In the genomic region with DNA sequence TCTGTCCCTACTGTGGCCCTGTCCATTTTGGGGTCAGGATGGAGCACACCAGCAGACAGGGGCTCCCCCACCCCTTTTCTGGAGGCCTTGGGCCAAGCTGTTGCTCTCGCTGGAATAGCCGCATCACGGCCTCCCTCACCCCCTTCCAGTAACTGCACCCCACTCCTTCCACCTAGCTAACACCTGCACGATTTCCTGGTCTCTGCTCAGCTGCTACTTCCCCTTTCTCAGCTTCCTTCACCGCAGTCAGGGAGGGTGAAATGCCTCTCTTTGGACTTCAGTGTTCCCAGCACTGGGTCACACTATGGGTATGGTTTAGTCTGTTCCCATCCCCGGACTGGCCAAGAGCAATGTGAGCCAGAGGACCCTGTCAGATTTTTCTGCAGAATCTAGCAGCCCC, we compare ENCODE assay signal across 12 cellular contexts.
A peak's percentile ranks its signal among the peaks of the same experiment; 100 is the strongest.
DNase-seq lines count a peak whose midpoint lies in the region; ATAC-seq and TF ChIP-seq lines count a peak whose summit lies in the region.
"Had no signal": no experiment of that assay in that cellular context is flagged by ENCODE, and none has a peak within 500 bp of the region (broad histone marks: within the 10 kb centered on the region; RNA-seq: fewer than 3 reads in every experiment).

No MANE protein-coding gene starts in this region.

- no peak overlapping the region for H4K8ac ChIP-seq in mesendoderm (ENCODE audit: low read depth, low read length)

- TF ChIP-seq CTCF in HFFc6 (IDR thresholded peaks at IDR 0.05) (no peak), foreskin keratinocyte (conservative IDR thresholded peaks at IDR 0.05) (no peak)

- peak; percentile 2 for DNase-seq in SKM-1 treated with dmso at 0.1 percent for 144 hours (lab: John Stamatoyannopoulos, UW; ENCODE audit: unreplicated experiment)
- DNase-seq in SKM-1 (lab: John Stamatoyannopoulos, UW; ENCODE audit: unreplicated experiment), result no peak
- DNase-seq in sciatic nerve (ENCODE audit: low spot score), result no peak
- no peak for DNase-seq in mesendoderm
- DNase-seq in HFFc6, result no peak
- DNase-seq in foreskin keratinocyte, result no peak
- DNase-seq: activated T-cell treated with anti-CD3 and anti-CD28 coated beads for 4 hours; pancreas; stimulated activated CD4-positive, alpha-beta T cell treated with anti-CD3 and anti-CD28 coated beads, Interleukin-1b, Interleukin-23, amount 100 ng/mL, for 48 hours had no signal

- no peaks in the 10 kb centered on the region for H3K79me1 ChIP-seq in mesendoderm (ENCODE audit: low read length)

- H3K4me1 ChIP-seq in mesendoderm (ENCODE audit: control insufficient read depth, low read depth, low read length) (no peaks in the 10 kb centered on the region), foreskin keratinocyte (no peaks in the 10 kb centered on the region)
- H3K4me1 ChIP-seq: pancreas had no signal

- no peak overlapping the region for H3K18ac ChIP-seq in mesendoderm (ENCODE audit: low read length)

- H3K4me3 ChIP-seq in mesendoderm (ENCODE audit: low read length), result no peak overlapping the region
- H3K4me3 ChIP-seq: pancreas had no signal

- ATAC-seq in GM21825 (IDR thresholded peaks at IDR 0.05; ENCODE audit: unreplicated experiment) (peak; percentile 87), HG03439 (IDR thresholded peaks at IDR 0.05; ENCODE audit: unreplicated experiment) (peak; percentile 54), sciatic nerve (peak; percentile 49), foreskin keratinocyte (no peak)
- ATAC-seq: pancreas had no signal

- no peak overlapping the region for H2AK5ac ChIP-seq in mesendoderm (ENCODE audit: low read length)

- no peaks in the 10 kb centered on the region for H3K79me2 ChIP-seq in mesendoderm (ENCODE audit: control insufficient read depth, insufficient read depth, low read length)

- H3K4ac ChIP-seq in mesendoderm (ENCODE audit: low read depth, low read length), result no peak overlapping the region

- H3K56ac ChIP-seq in mesendoderm (ENCODE audit: low read length), result no peak overlapping the region

- H3K4me1 Mint-ChIP-seq in HFFc6 (ENCODE audit: low read depth), result no peaks in the 10 kb centered on the region

- H2BK120ac ChIP-seq in mesendoderm (ENCODE audit: low read depth, low read length), result no peak overlapping the region

- no peak overlapping the region for H3K27ac Mint-ChIP-seq in HFFc6

- H3K9ac ChIP-seq in mesendoderm (ENCODE audit: low read length), result no peak overlapping the region
- H3K9ac ChIP-seq: KMS-11 had no signal

- H4K5ac ChIP-seq in mesendoderm (ENCODE audit: low read length), result no peak overlapping the region

- peaks cover 49% of the 10 kb centered on the region for H3K9me3 Mint-ChIP-seq in HFFc6

- H3K4me3 Mint-ChIP-seq in HFFc6, result no peak overlapping the region

- H3K27ac ChIP-seq in mesendoderm (ENCODE audit: low read depth, low read length) (no peak overlapping the region), foreskin keratinocyte (no peak overlapping the region)
- H3K27ac ChIP-seq: KMS-11, pancreas had no signal

- no peak overlapping the region for H3K23ac ChIP-seq in mesendoderm (ENCODE audit: low read length)

- no peak overlapping the region for H2BK15ac ChIP-seq in mesendoderm (replicated peaks; ENCODE audit: low read depth)

- H3K4me2 ChIP-seq in mesendoderm (ENCODE audit: low read length), result no peak overlapping the region
- H3K4me2 ChIP-seq: KMS-11 had no signal

- H3K36me3 ChIP-seq in mesendoderm (ENCODE audit: control insufficient read depth, insufficient read depth, low read length), result no peaks in the 10 kb centered on the region
- H3K36me3 ChIP-seq: pancreas had no signal

- peaks cover 2% of the 10 kb centered on the region; the same call in 1 of the 2 replicates for H3K27me3 Mint-ChIP-seq in HFFc6 (ENCODE audit: insufficient read depth)

- H3K36me3 Mint-ChIP-seq in HFFc6 (ENCODE audit: low read depth), result no peaks in the 10 kb centered on the region

- H2BK5ac ChIP-seq in mesendoderm (ENCODE audit: low read length), result no peak overlapping the region

- WGBS in mesendoderm (ENCODE audit: extremely low coverage, insufficient coverage, low lambda C conversion rate), result no CpG with 5 or more reads among the region's 6 CpGs

- intact Hi-C loops in sciatic nerve (cut with DNase I), result no loop called here

- H3K27me3 ChIP-seq in mesendoderm (ENCODE audit: insufficient read depth, low read length, poor library complexity), result no peaks in the 10 kb centered on the region
- H3K27me3 ChIP-seq in foreskin keratinocyte, result no peaks in the 10 kb centered on the region
- H3K27me3 ChIP-seq: pancreas had no signal
